8 cellular contexts compared by ENCODE assay signal in genomic region chr3:179651687-179652466, GRCh38. TPM values are rescaled to one million over a fixed set of nuclear protein-coding genes. Genes with fewer than 3 reads are reported as not detected.
A peak's percentile ranks its signal among the peaks of the same experiment; 100 is the strongest.
DNase-seq lines count a peak whose midpoint lies in the region; ATAC-seq, FAIRE-seq and TF ChIP-seq lines count a peak whose summit lies in the region.

No MANE protein-coding gene starts in this region.

- peaks cover 15% of the 10 kb centered on the region for H3K27me3 Mint-ChIP-seq in activated CD4-positive, alpha-beta T cell treated with anti-CD3 and anti-CD28 coated beads, Interleukin-2, amount 10 ng/mL, durations not matched to agents 7 days and 5 days
- H3K27me3 Mint-ChIP-seq in activated T-helper 2 cell treated with anti-CD3 and anti-CD28 coated beads, Interferon-gamma antibody, Interleukin-2, Interleukin-4, amounts not matched to agents 10 μg/mL and 5 μg/mL and 100 μg/mL, durations not matched to agents 14 hours and 24 hours and 36 hours (ENCODE audit: low read depth), result peaks cover 11% of the 10 kb centered on the region

- no peaks in the 10 kb centered on the region for H3K9me3 Mint-ChIP-seq in activated CD4-positive, alpha-beta T cell treated with anti-CD3 and anti-CD28 coated beads, Interleukin-2, amount 10 ng/mL, durations not matched to agents 7 days and 5 days
- no peaks in the 10 kb centered on the region for H3K9me3 Mint-ChIP-seq in activated T-helper 2 cell treated with anti-CD3 and anti-CD28 coated beads, Interferon-gamma antibody, Interleukin-2, Interleukin-4, amounts not matched to agents 10 μg/mL and 5 μg/mL and 100 μg/mL, durations not matched to agents 14 hours and 24 hours and 36 hours

- POLR2A ChIA-PET in activated CD4-positive, alpha-beta T cell treated with anti-CD3 and anti-CD28 coated beads, Interleukin-2, amount 10 ng/mL, durations not matched to agents 7 days and 5 days (lab: Charles Lee), result no interaction called here

- peak overlapping the region in 1 of 2 donors; percentile 49 for H3K9ac ChIP-seq in kidney (ENCODE audit: low read length in 2 of 2)

- WGBS in thyroid gland, 2 donors, result 56 to 58% methylated on average over 11 of the region's 11 CpGs

- TF ChIP-seq POLR2A in thyroid gland (IDR thresholded peaks at IDR 0.05), result no peak

- DNase-seq in activated CD4-positive, alpha-beta T cell treated with anti-CD3 and anti-CD28 coated beads, Interleukin-2, amount 10 ng/mL, durations not matched to agents 7 days and 5 days, result no peak
- DNase-seq in activated CD4-positive, alpha-beta T cell treated with anti-CD3 and anti-CD28 coated beads, Interleukin-2, amount 50 U/mL, for 48 hours, result no peak
- no peak for DNase-seq in activated T-helper 2 cell treated with anti-CD3 and anti-CD28 coated beads, Interferon-gamma antibody, Interleukin-2, Interleukin-4, amounts not matched to agents 10 μg/mL and 5 μg/mL and 100 μg/mL, durations not matched to agents 14 hours and 24 hours and 36 hours (ENCODE audit: low spot score)
- no peak for DNase-seq in kidney
- DNase-seq in thyroid gland, result no peak
- no peak for DNase-seq in NCI-H446 (lab: John Stamatoyannopoulos, UW)
- no peak for DNase-seq in urothelium cell line (ENCODE audit: low spot score)

- H3K9me3 ChIP-seq in kidney (ENCODE audit: control insufficient read depth in 1 of 2, low read length in 2 of 2) (no peaks in the 10 kb centered on the region), thyroid gland (no peaks in the 10 kb centered on the region)

- no peaks in the 10 kb centered on the region for H3K27me3 ChIP-seq in thyroid gland

- ATAC-seq in GM21447 (IDR thresholded peaks at IDR 0.05; ENCODE audit: unreplicated experiment), result no peak

- intact Hi-C loops in activated T-helper 2 cell treated with anti-CD3 and anti-CD28 coated beads, Interferon-gamma antibody, Interleukin-2, Interleukin-4, amounts not matched to agents 10 μg/mL and 5 μg/mL and 100 μg/mL, durations not matched to agents 14 hours and 24 hours and 36 hours (cut with micrococcal nuclease), result loop anchor here (1.0 to 10.0 kb wide), 6 partner anchors 50 to 1260 kb away; partner anchors contain the start of genes FXR1, MFN1 and PIK3CA
- intact Hi-C loops in kidney (cut with DNase I), result no loop called here
- intact Hi-C loops in thyroid gland (cut with DNase I), result no loop called here

- FAIRE-seq in kidney (lab: Jason Lieb, UNC), result no peak
- FAIRE-seq in urothelium cell line (lab: Jason Lieb, UNC), result no peak

- CTCF ChIA-PET in activated CD4-positive, alpha-beta T cell treated with anti-CD3 and anti-CD28 coated beads, Interleukin-2, amount 10 ng/mL, durations not matched to agents 7 days and 5 days (lab: Charles Lee), result interaction anchor here (0.6 kb wide), 1 partner anchor 365 kb away, joined by 4 read pairs; no protein-coding TSS in a partner anchor

- H3K4me3 ChIP-seq in kidney (ENCODE audit: low read length in 2 of 2), result peak overlapping the region; percentile 57 to 82
- peak overlapping the region; percentile 47 to 59 (median 50) for H3K4me3 ChIP-seq in thyroid gland (replicated peaks in 1 of 3)

- H3K36me3 Mint-ChIP-seq in activated CD4-positive, alpha-beta T cell treated with anti-CD3 and anti-CD28 coated beads, Interleukin-2, amount 10 ng/mL, durations not matched to agents 7 days and 5 days (ENCODE audit: low read depth), result peaks cover 7% of the 10 kb centered on the region
- peaks cover 5% of the 10 kb centered on the region for H3K36me3 Mint-ChIP-seq in activated T-helper 2 cell treated with anti-CD3 and anti-CD28 coated beads, Interferon-gamma antibody, Interleukin-2, Interleukin-4, amounts not matched to agents 10 μg/mL and 5 μg/mL and 100 μg/mL, durations not matched to agents 14 hours and 24 hours and 36 hours (ENCODE audit: low read depth)

- peak overlapping the region; percentile 72 for H3K4me3 Mint-ChIP-seq in activated CD4-positive, alpha-beta T cell treated with anti-CD3 and anti-CD28 coated beads, Interleukin-2, amount 10 ng/mL, durations not matched to agents 7 days and 5 days
- peak overlapping the region; percentile 60 for H3K4me3 Mint-ChIP-seq in activated T-helper 2 cell treated with anti-CD3 and anti-CD28 coated beads, Interferon-gamma antibody, Interleukin-2, Interleukin-4, amounts not matched to agents 10 μg/mL and 5 μg/mL and 100 μg/mL, durations not matched to agents 14 hours and 24 hours and 36 hours (ENCODE audit: low read depth)

- TF ChIP-seq CTCF in kidney (IDR thresholded peaks at IDR 0.05; ENCODE audit: borderline replicate concordance, extremely low read depth, insufficient read depth), result no peak
- TF ChIP-seq CTCF in thyroid gland (IDR thresholded peaks at IDR 0.05), result no peak

- H3K4me1 Mint-ChIP-seq in activated CD4-positive, alpha-beta T cell treated with anti-CD3 and anti-CD28 coated beads, Interleukin-2, amount 10 ng/mL, durations not matched to agents 7 days and 5 days, result peaks cover 36% of the 10 kb centered on the region
- H3K4me1 Mint-ChIP-seq in activated T-helper 2 cell treated with anti-CD3 and anti-CD28 coated beads, Interferon-gamma antibody, Interleukin-2, Interleukin-4, amounts not matched to agents 10 μg/mL and 5 μg/mL and 100 μg/mL, durations not matched to agents 14 hours and 24 hours and 36 hours (ENCODE audit: low read depth), result peaks cover 26% of the 10 kb centered on the region

- peak overlapping the region; percentile 67 for H3K27ac Mint-ChIP-seq in activated CD4-positive, alpha-beta T cell treated with anti-CD3 and anti-CD28 coated beads, Interleukin-2, amount 10 ng/mL, durations not matched to agents 7 days and 5 days
- H3K27ac Mint-ChIP-seq in activated T-helper 2 cell treated with anti-CD3 and anti-CD28 coated beads, Interferon-gamma antibody, Interleukin-2, Interleukin-4, amounts not matched to agents 10 μg/mL and 5 μg/mL and 100 μg/mL, durations not matched to agents 14 hours and 24 hours and 36 hours, result peak overlapping the region; percentile 1

- H3K4me1 ChIP-seq in kidney (ENCODE audit: control insufficient read depth in 1 of 2, insufficient read depth in 1 of 2, low read depth in 1 of 2, low read length in 2 of 2) (peaks cover 0 to 2% of the 10 kb centered on the region in 2 donors), thyroid gland (peaks cover 0 to 12% of the 10 kb centered on the region in 2 donors)

- no peaks in the 10 kb centered on the region for H3K36me3 ChIP-seq in kidney (ENCODE audit: control insufficient read depth in 1 of 2, insufficient read depth in 2 of 2, low read length in 2 of 2)
- H3K36me3 ChIP-seq in thyroid gland, result no peaks in the 10 kb centered on the region

- H3K27ac ChIP-seq in kidney (ENCODE audit: low read depth in 2 of 2, low read length in 2 of 2) (peak overlapping the region in 1 of 2 donors; percentile 81), thyroid gland (peak overlapping the region; percentile 88 to 96 (median 89))

RNA-seq across cellular contexts. Expression of gene USP13, which starts 1.0 kb away (rescaled TPM):
- total RNA-seq in activated CD4-positive, alpha-beta T cell treated with anti-CD3 and anti-CD28 coated beads, Interleukin-2, amount 10 ng/mL, durations not matched to agents 7 days and 5 days, result 10 to 100 TPM in 1 of 2 experiments, 1 to 10 TPM in 1; 9.6 to 10.3 TPM
- total RNA-seq in activated T-helper 2 cell treated with anti-CD3 and anti-CD28 coated beads, Interferon-gamma antibody, Interleukin-2, Interleukin-4, amounts not matched to agents 10 μg/mL and 5 μg/mL and 100 μg/mL, durations not matched to agents 14 hours and 24 hours and 36 hours, result 16.4 and 17.0 TPM in 2 replicates
- total RNA-seq in kidney (9.0 TPM), thyroid gland (10 to 100 TPM; 16.7 to 31.6 (median 25.4) TPM)
- 3.0 TPM for polyA plus RNA-seq in kidney (ENCODE audit: insufficient read depth, low read depth, low replicate concordance)

RNA-seq across cellular contexts. Expression of gene NDUFB5, which starts 47.3 kb away (rescaled TPM):
- total RNA-seq in activated CD4-positive, alpha-beta T cell treated with anti-CD3 and anti-CD28 coated beads, Interleukin-2, amount 10 ng/mL, durations not matched to agents 7 days and 5 days, result 10 to 100 TPM; 78.4 to 91.7 TPM
- total RNA-seq in activated T-helper 2 cell treated with anti-CD3 and anti-CD28 coated beads, Interferon-gamma antibody, Interleukin-2, Interleukin-4, amounts not matched to agents 10 μg/mL and 5 μg/mL and 100 μg/mL, durations not matched to agents 14 hours and 24 hours and 36 hours, result 90.3 and 91.6 TPM in 2 replicates
- 102 TPM for total RNA-seq in kidney
- polyA plus RNA-seq in kidney (ENCODE audit: insufficient read depth, low read depth, low replicate concordance), result 290 TPM
- total RNA-seq in thyroid gland, result 100 to 1,000 TPM; 111 to 149 (median 122) TPM

RNA-seq across cellular contexts. Expression of gene MRPL47, which starts 47.4 kb away (rescaled TPM):
- 10 to 100 TPM; 32.5 to 37.2 TPM for total RNA-seq in activated CD4-positive, alpha-beta T cell treated with anti-CD3 and anti-CD28 coated beads, Interleukin-2, amount 10 ng/mL, durations not matched to agents 7 days and 5 days
- total RNA-seq in activated T-helper 2 cell treated with anti-CD3 and anti-CD28 coated beads, Interferon-gamma antibody, Interleukin-2, Interleukin-4, amounts not matched to agents 10 μg/mL and 5 μg/mL and 100 μg/mL, durations not matched to agents 14 hours and 24 hours and 36 hours, result 61.2 and 64.4 TPM in 2 replicates
- total RNA-seq in kidney (26.2 TPM), thyroid gland (10 to 100 TPM; 26.1 to 39.1 (median 32.1) TPM)
- 86.2 TPM for polyA plus RNA-seq in kidney (ENCODE audit: insufficient read depth, low read depth, low replicate concordance)
